In the genomic region with DNA sequence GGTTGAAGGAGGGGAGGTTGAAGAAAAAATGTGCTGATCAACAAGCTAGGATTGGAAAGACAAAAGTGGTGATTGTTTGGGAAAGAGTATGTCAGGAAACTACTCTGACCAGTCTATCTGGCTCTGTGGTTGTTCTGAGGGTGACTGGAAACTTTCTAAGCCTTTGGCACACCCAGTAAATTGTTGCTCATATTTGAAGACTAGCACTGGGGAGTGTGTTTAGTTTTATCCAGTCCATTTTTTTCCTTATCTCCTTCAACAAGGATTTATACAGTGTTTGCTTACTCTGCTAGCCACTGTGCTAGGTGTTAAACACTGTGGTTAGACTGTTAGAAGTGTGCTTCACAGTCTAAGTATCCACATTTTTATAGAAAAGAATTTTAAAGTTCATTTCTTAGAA, we compare ENCODE assay signal across 12 cellular contexts. TPM values are rescaled to one million over a fixed set of nuclear protein-coding genes. Genes with fewer than 3 reads are reported as not detected.
DNase-seq lines count a peak whose midpoint lies in the region; ATAC-seq and TF ChIP-seq lines count a peak whose summit lies in the region.
"Had no signal": no experiment of that assay in that cellular context is flagged by ENCODE, and none has a peak within 500 bp of the region (broad histone marks: within the 10 kb centered on the region; RNA-seq: fewer than 3 reads in every experiment).

No MANE protein-coding gene starts in this region.

- H3K4me1 ChIP-seq in KMS-11 (ENCODE audit: low read depth, poor library complexity, severe bottlenecking) (peaks cover 32% of the 10 kb centered on the region), colonic mucosa (no peaks in the 10 kb centered on the region), muscle layer of duodenum (ENCODE audit: control insufficient read depth in 1 of 2, insufficient read depth in 2 of 2, low read length in 2 of 2) (peaks cover 5 to 20% of the 10 kb centered on the region in 2 donors)

- no peaks in the 10 kb centered on the region for H3K27me3 ChIP-seq in KMS-11 (ENCODE audit: insufficient read depth, low read depth)
- no peaks in the 10 kb centered on the region for H3K27me3 ChIP-seq in colonic mucosa
- H3K27me3 ChIP-seq in muscle layer of duodenum (ENCODE audit: low read depth, low read length): no peaks in the 10 kb centered on the region
- H3K27me3 ChIP-seq in WERI-Rb-1 (ENCODE audit: insufficient read depth, low read depth, severe bottlenecking): no peaks in the 10 kb centered on the region
- H3K27me3 ChIP-seq: esophagus muscularis mucosa, MG63 had no signal

- intact Hi-C loops in colonic mucosa (cut with DNase I): no loop called here

- H3K27ac ChIP-seq in KMS-11 (no peak overlapping the region), colonic mucosa (no peak overlapping the region), muscle layer of duodenum (ENCODE audit: low read length) (peak overlapping the region; percentile 1), WERI-Rb-1 (no peak overlapping the region)

- H3K9me3 ChIP-seq in colonic mucosa: no peaks in the 10 kb centered on the region
- no peaks in the 10 kb centered on the region for H3K9me3 ChIP-seq in muscle layer of duodenum (ENCODE audit: control insufficient read depth in 1 of 2, low read length in 2 of 2)
- no peaks in the 10 kb centered on the region for H3K9me3 ChIP-seq in WERI-Rb-1 (ENCODE audit: severe bottlenecking)

- peak overlapping the region; percentile 17 for H3K4me2 ChIP-seq in KMS-11

- H3K36me3 ChIP-seq in KMS-11 (ENCODE audit: insufficient read depth) (no peaks in the 10 kb centered on the region), colonic mucosa (no peaks in the 10 kb centered on the region), muscle layer of duodenum (ENCODE audit: control insufficient read depth in 1 of 2, insufficient read depth in 2 of 2, low read length in 2 of 2) (no peaks in the 10 kb centered on the region), WERI-Rb-1 (no peaks in the 10 kb centered on the region)
- H3K36me3 ChIP-seq: esophagus muscularis mucosa, MG63 had no signal

- peaks cover 19% of the 10 kb centered on the region for H3K79me2 ChIP-seq in KMS-11 (ENCODE audit: insufficient read depth, low read depth)

- no peak for TF ChIP-seq CTCF in KMS-11 (conservative IDR thresholded peaks at IDR 0.05; ENCODE audit: low read depth, low read length)
- no peak for TF ChIP-seq CTCF in colonic mucosa (IDR thresholded peaks at IDR 0.05)
- TF ChIP-seq CTCF in WERI-Rb-1 (IDR thresholded peaks at IDR 0.05; ENCODE audit: low read depth, low read length): no peak

- no peak overlapping the region for H3K4me3 ChIP-seq in KMS-11 (IDR thresholded peaks at IDR 0.05; ENCODE audit: insufficient read depth, low read depth, low read length)
- no peak overlapping the region for H3K4me3 ChIP-seq in colonic mucosa
- H3K4me3 ChIP-seq in muscle layer of duodenum (ENCODE audit: low read depth in 1 of 2, low read length in 2 of 2): no peak overlapping the region
- H3K4me3 ChIP-seq in WERI-Rb-1 (ENCODE audit: low read depth, low read length): no peak overlapping the region
- H3K4me3 ChIP-seq: esophagus muscularis mucosa, MG63 had no signal

- H4K20me1 ChIP-seq in KMS-11 (ENCODE audit: insufficient read depth): 0 out of 2 replicates have a peak, but pooled peaks cover under 1% of the 10 kb centered on the region

- H2AFZ ChIP-seq in KMS-11 (ENCODE audit: low read depth): no peak overlapping the region

- H3K9ac ChIP-seq in KMS-11 (no peak overlapping the region), colonic mucosa (ENCODE audit: low read depth in 2 of 2, low read length in 2 of 2) (no peak overlapping the region)

- ATAC-seq in GM21737 (IDR thresholded peaks at IDR 0.05; ENCODE audit: unreplicated experiment) (no peak), HG03571 (IDR thresholded peaks at IDR 0.05; ENCODE audit: unreplicated experiment) (no peak), HG03095 (IDR thresholded peaks at IDR 0.05; ENCODE audit: unreplicated experiment) (no peak)

- DNase-seq in DMS53 treated with DMSO at 0.1 percent for 48 hours (lab: John Stamatoyannopoulos, UW; ENCODE audit: unreplicated experiment): peak; percentile 4
- peak; percentile 34 for DNase-seq in colonic mucosa
- DNase-seq in WERI-Rb-1: no peak
- DNase-seq: DMS 273 treated with DMSO at 0.1 percent for 48 hours; MG63; stimulated activated CD4-positive, alpha-beta T cell treated with anti-CD3 and anti-CD28 coated beads, Interleukin-2, amount 100 ng/mL, for 48 hours had no signal

RNA-seq across cellular contexts. Expression of a gene that starts 28.8 kb away (rescaled TPM):
- total RNA-seq in colonic mucosa: 10 to 100 TPM; 15.0 to 15.6 TPM
